ENCODE assay signal across 8 cellular contexts in genomic region chr11:120660024-120660565, GRCh38.
DNase-seq lines count a peak whose midpoint lies in the region; ATAC-seq and TF ChIP-seq lines count a peak whose summit lies in the region.

No MANE protein-coding gene starts in this region.

- no peak for ATAC-seq in omental fat pad (ENCODE audit: low FRiP score)

- H3K4me3 ChIP-seq in astrocyte of the cerebellum (ENCODE audit: low read depth, low read length): no peak overlapping the region

- peak; percentile 58 for DNase-seq in activated CD8-positive, alpha-beta memory T cell treated with anti-CD3 and anti-CD28 coated beads, Interleukin-2, amount 50 U/mL, for 48 hours
- no peak for DNase-seq in activated CD8-positive, alpha-beta memory T cell treated with anti-CD3 and anti-CD28 coated beads for 24 hours
- peak; percentile 58 to 67 for DNase-seq in NOMO-1 (lab: John Stamatoyannopoulos, UW; ENCODE audit: unreplicated experiment in 2 of 2)
- no peak for DNase-seq in astrocyte of the cerebellum (ENCODE audit: low read depth)
- peak; percentile 77 for DNase-seq in mesenteric fat pad (ENCODE audit: low spot score)
- no peak for DNase-seq in omental fat pad (ENCODE audit: low spot score)
- DNase-seq in amygdala (lab: John Stamatoyannopoulos, UW): no peak
- DNase-seq in NCI-H2196 treated with DMSO at 0.1 percent for 48 hours (lab: John Stamatoyannopoulos, UW; ENCODE audit: unreplicated experiment): no peak

- peak; percentile 36 for TF ChIP-seq CTCF in astrocyte of the cerebellum (IDR thresholded peaks at IDR 0.05; ENCODE audit: low read depth, low read length, missing control alignments)
- TF ChIP-seq CTCF in omental fat pad (IDR thresholded peaks at IDR 0.05): no peak

- in situ Hi-C loops in astrocyte of the cerebellum (cut with HindIII; ENCODE audit: low sequenced_read_pairs): no loop called here

Comparison
In these comparisons a context has a peak if more than half of its experiments do, and no peak if none do; other contexts are left out.
1. DNase-seq: peak in activated CD8-positive, alpha-beta memory T cell treated with anti-CD3 and anti-CD28 coated beads, Interleukin-2, amount 50 U/mL, for 48 hours (single experiment), NOMO-1 (2 of 2) and mesenteric fat pad (single experiment); none in activated CD8-positive, alpha-beta memory T cell treated with anti-CD3 and anti-CD28 coated beads for 24 hours (single experiment), astrocyte of the cerebellum (single experiment), omental fat pad (single experiment), amygdala (0 of 56) and NCI-H2196 treated with DMSO at 0.1 percent for 48 hours (single experiment).